14 cellular contexts compared by ENCODE assay signal in the genomic region with DNA sequence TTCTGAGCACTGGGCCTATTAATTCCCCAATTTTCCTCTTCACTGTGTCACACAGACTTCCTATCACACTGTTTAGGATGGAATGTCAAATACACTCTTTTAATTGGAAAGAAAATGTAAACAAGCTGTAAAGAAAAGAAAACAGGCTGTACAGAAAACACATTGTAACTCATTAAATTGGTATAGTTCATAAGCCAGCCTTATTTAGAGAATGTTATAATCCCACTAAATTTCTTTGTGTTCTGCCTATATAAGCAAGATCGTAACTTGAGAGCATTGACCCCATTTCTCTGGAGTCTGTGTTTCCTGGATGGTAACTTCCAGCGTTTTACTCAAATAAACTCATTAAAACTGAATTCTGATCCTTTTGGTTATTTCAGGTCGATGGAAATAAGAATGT. TPM values are rescaled to one million over a fixed set of nuclear protein-coding genes. Genes with fewer than 3 reads are reported as not detected.
DNase-seq lines count a peak whose midpoint lies in the region; TF ChIP-seq lines count a peak whose summit lies in the region.
"Had no signal": no experiment of that assay in that cellular context is flagged by ENCODE, and none has a peak within 500 bp of the region (broad histone marks: within the 10 kb centered on the region; RNA-seq: fewer than 3 reads in every experiment).

No MANE protein-coding gene starts in this region.

- H3K4me1 ChIP-seq in HEK293 (ENCODE audit: control insufficient read depth, insufficient read depth, low read length) (no peaks in the 10 kb centered on the region), adipocyte (ENCODE audit: control insufficient read depth, insufficient read depth, low read length) (no peaks in the 10 kb centered on the region), Karpas-422 (ENCODE audit: low read length) (no peaks in the 10 kb centered on the region)
- H3K4me1 ChIP-seq: BE2C had no signal

- H3K4me3 ChIP-seq in HEK293 (ENCODE audit: low read depth, low read length) (no peak overlapping the region), adipocyte (ENCODE audit: low read length) (no peak overlapping the region), Karpas-422 (ENCODE audit: low read length) (no peak overlapping the region)

- no peaks in the 10 kb centered on the region for H3K79me2 ChIP-seq in Karpas-422 (ENCODE audit: low read length)

- no peaks in the 10 kb centered on the region for H3K9me3 ChIP-seq in HEK293 (ENCODE audit: control insufficient read depth, insufficient read depth, low read depth, low read length)
- no peaks in the 10 kb centered on the region for H3K9me3 ChIP-seq in adipocyte (ENCODE audit: control insufficient read depth, low read length)
- H3K9me3 ChIP-seq in Karpas-422 (ENCODE audit: low read length) = no peaks in the 10 kb centered on the region
- H3K9me3 ChIP-seq: BE2C, Caco-2 had no signal

- H3K9ac ChIP-seq in adipocyte (ENCODE audit: low read length) (no peak overlapping the region), Karpas-422 (ENCODE audit: low read length) (no peak overlapping the region)

- H3K4me2 ChIP-seq in Karpas-422 (ENCODE audit: low read depth, low read length, poor library complexity, severe bottlenecking) = no peak overlapping the region

- H3K36me3 ChIP-seq in HEK293 (ENCODE audit: control insufficient read depth in 2 of 2, insufficient read depth in 1 of 2, low read length in 2 of 2) = peaks cover 0 to 4% of the 10 kb centered on the region in 2 experiments; a peak in 2 of 3 replicates
- no peaks in the 10 kb centered on the region for H3K36me3 ChIP-seq in adipocyte (ENCODE audit: control insufficient read depth, insufficient read depth, low read length, severe bottlenecking)
- H3K36me3 ChIP-seq in Karpas-422 (ENCODE audit: insufficient read depth, low read length) = no peaks in the 10 kb centered on the region
- H3K36me3 ChIP-seq: BE2C had no signal

- CTCF ChIA-PET in HEK293 (lab: Yijun Ruan, JAX) = interaction anchor here (0.6 to 0.7 kb wide), 2 partner anchors 177 to 980 kb away, joined by 3 read pairs; no protein-coding TSS in a partner anchor

- no peak overlapping the region for H2AFZ ChIP-seq in Karpas-422 (ENCODE audit: low read length)

- TF ChIP-seq CTCF in 22Rv1 (IDR thresholded peaks at IDR 0.05) = no peak
- TF ChIP-seq CTCF in HEK293 (tag by site-specific recombination; IDR thresholded peaks at IDR 0.05) = no peak

- H3K9me2 ChIP-seq in Karpas-422 (replicated peaks; ENCODE audit: insufficient read depth, low read length) = no peaks in the 10 kb centered on the region

- DNase-seq in adipocyte (ENCODE audit: low read depth) (peak; percentile 10), fibroblast of peridontal ligament (ENCODE audit: extremely low read depth) (peak; percentile 11), Karpas-422 (no peak), DMS79 treated with DMSO at 0.1 percent for 48 hours (lab: John Stamatoyannopoulos, UW) (no peak)
- DNase-seq in stimulated activated CD4-positive, alpha-beta T cell treated with anti-CD3 and anti-CD28 coated beads, Interleukin-4, amount 100 ng/mL, for 4 hours = no peak
- DNase-seq in activated CD8-positive, alpha-beta memory T cell treated with anti-CD3 and anti-CD28 coated beads, Interleukin-2, amount 50 U/mL, for 48 hours = no peak
- DNase-seq: BE2C; C1 segment of cervical spinal cord; Caco-2; CD4-positive, alpha-beta T cell; GF-D8; H9 had no signal

- H3K27ac ChIP-seq in 22Rv1 (peak overlapping the region; percentile 14), HEK293 (ENCODE audit: extremely low read depth, low read depth, low read length) (no peak overlapping the region), Karpas-422 (ENCODE audit: low read length) (no peak overlapping the region)

- no peaks in the 10 kb centered on the region for H4K20me1 ChIP-seq in Karpas-422 (ENCODE audit: insufficient read depth, low read depth, low read length)

- H3K27me3 ChIP-seq in adipocyte (replicated peaks; ENCODE audit: control insufficient read depth, insufficient read depth, low read length) (no peaks in the 10 kb centered on the region), Karpas-422 (ENCODE audit: low read length) (no peaks in the 10 kb centered on the region)
- H3K27me3 ChIP-seq: BE2C had no signal

- POLR2A ChIA-PET in HEK293 (lab: Yijun Ruan, JAX) = no interaction called here

TF ChIP-seq in HEK293, 187 proteins besides CTCF, POLR2A, EP300 and RAD21:
- TF ChIP-seq, protein P1, sequence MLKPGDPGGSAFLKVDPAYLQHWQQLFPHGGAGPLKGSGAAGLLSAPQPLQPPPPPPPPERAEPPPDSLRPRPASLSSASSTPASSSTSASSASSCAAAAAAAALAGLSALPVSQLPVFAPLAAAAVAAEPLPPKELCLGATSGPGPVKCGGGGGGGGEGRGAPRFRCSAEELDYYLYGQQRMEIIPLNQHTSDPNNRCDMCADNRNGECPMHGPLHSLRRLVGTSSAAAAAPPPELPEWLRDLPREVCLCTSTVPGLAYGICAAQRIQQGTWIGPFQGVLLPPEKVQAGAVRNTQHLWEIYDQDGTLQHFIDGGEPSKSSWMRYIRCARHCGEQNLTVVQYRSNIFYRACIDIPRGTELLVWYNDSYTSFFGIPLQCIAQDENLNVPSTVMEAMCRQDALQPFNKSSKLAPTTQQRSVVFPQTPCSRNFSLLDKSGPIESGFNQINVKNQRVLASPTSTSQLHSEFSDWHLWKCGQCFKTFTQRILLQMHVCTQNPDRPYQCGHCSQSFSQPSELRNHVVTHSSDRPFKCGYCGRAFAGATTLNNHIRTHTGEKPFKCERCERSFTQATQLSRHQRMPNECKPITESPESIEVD (tag by site-specific recombination; IDR thresholded peaks at IDR 0.05) = peak; percentile 39
- no peak for TF ChIP-seq ZNF548 (tag by site-specific recombination; IDR thresholded peaks at IDR 0.05)
- no peak for TF ChIP-seq ZNF571 (tag by site-specific recombination; IDR thresholded peaks at IDR 0.05)
- TF ChIP-seq, protein P2, sequence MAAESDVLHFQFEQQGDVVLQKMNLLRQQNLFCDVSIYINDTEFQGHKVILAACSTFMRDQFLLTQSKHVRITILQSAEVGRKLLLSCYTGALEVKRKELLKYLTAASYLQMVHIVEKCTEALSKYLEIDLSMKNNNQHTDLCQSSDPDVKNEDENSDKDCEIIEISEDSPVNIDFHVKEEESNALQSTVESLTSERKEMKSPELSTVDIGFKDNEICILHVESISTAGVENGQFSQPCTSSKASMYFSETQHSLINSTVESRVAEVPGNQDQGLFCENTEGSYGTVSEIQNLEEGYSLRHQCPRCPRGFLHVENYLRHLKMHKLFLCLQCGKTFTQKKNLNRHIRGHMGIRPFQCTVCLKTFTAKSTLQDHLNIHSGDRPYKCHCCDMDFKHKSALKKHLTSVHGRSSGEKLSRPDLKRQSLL (tag by site-specific recombination; IDR thresholded peaks at IDR 0.05) = no peak

RNA-seq across cellular contexts. Expression of a gene that starts 46.5 kb away (rescaled TPM):
- 107 and 132 TPM in 2 replicates for total RNA-seq in Karpas-422 (2014; rRNA removed; shearing (Covaris generic); ENCODE audit: low replicate concordance)

Comparison
In these comparisons a context has a peak if more than half of its experiments do, and no peak if none do; other contexts are left out.
1. DNase-seq: peak in adipocyte (single experiment) and fibroblast of peridontal ligament (single experiment); none in Karpas-422 (single experiment), stimulated activated CD4-positive, alpha-beta T cell treated with anti-CD3 and anti-CD28 coated beads, Interleukin-4, amount 100 ng/mL, for 4 hours (0 of 2), activated CD8-positive, alpha-beta memory T cell treated with anti-CD3 and anti-CD28 coated beads, Interleukin-2, amount 50 U/mL, for 48 hours (single experiment) and DMS79 treated with DMSO at 0.1 percent for 48 hours (single experiment).